8 cellular contexts compared by ENCODE assay signal in the genomic region with DNA sequence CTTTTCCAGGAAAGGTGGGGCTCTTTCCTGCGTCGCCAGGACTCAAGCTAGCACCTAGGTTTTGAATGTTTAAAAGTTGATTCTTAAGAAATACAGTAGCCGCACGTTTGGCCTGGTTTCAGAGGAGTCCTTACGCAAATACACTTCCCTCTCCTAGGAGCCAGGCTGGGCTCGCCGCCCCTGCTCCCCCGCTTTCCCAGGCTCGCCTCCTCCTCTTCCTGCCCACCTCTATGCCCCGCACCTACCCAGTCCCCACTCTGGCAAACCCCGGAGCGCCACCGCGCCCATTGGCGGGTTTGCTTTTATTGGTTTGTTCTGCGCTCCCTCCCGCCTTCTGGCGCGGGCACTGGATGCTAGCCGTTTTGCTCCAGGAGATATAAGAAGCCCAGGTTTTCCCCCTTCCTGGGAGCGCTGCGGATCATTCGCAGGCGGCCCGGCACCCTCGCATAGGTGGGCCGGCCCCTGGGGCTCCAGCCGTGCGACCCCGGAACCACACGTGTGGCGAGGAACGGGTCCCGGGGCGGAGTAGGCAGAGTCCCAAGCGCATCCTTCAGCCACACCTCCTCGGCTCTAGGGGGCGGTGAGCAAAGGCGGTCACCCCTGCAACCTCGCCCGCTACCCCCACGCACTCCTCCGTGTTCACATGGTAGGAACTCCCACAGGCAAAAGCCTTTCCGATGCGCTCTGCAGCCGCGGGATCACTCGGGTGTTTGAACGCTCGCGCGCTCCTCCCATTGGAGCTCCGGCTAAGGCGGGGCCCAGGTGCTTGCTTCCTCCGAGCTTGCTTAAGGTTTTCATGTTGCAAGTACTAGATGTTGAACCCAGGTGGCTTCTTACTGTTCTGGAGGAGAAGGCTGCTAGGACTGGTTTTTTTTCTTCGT.
DNase-seq lines count a peak whose midpoint lies in the region; ATAC-seq and TF ChIP-seq lines count a peak whose summit lies in the region.

No MANE protein-coding gene starts in this region.

- DNase-seq in GM06990 (ENCODE audit: extremely low read depth, insufficient read length) (peak; percentile 84), HFF-Myc (ENCODE audit: extremely low read depth, low read depth) (no peak), NCI-H2171 (lab: John Stamatoyannopoulos, UW) (peak; percentile 35), mucosa of gallbladder (ENCODE audit: low spot score) (peak; percentile 60)
- DNase-seq in activated CD4-positive, alpha-beta T cell treated with anti-CD3 and anti-CD28 coated beads, Interleukin-2, amount 50 U/mL, for 1 hour: peak; percentile 69
- DNase-seq in effector CD8-positive, alpha-beta T cell (lab: John Stamatoyannopoulos, UW): peak; percentile 69
- DNase-seq in stimulated activated naive CD8-positive, alpha-beta T cell treated with anti-CD3 and anti-CD28 coated beads, Interleukin-15, Interleukin-2, amounts not matched to agents 100 U/mL and 50 U/mL, for 24 hours: peak; percentile 75

- TF ChIP-seq CTCF in GM06990 (IDR thresholded peaks at IDR 0.05; ENCODE audit: insufficient read depth, low read length, poor library complexity, severe bottlenecking): peak; percentile 47
- TF ChIP-seq CTCF in HFF-Myc (IDR thresholded peaks at IDR 0.05; ENCODE audit: low read depth, low read length, missing control alignments): peak; percentile 19

- ATAC-seq in stimulated activated naive CD8-positive, alpha-beta T cell treated with anti-CD3 and anti-CD28 coated beads, Interleukin-15, Interleukin-2, amounts not matched to agents 100 U/mL and 50 U/mL, for 24 hours: peak; percentile 51
- no peak for ATAC-seq in GM19035 (IDR thresholded peaks at IDR 0.05; ENCODE audit: unreplicated experiment)

- no peaks in the 10 kb centered on the region for H3K27me3 ChIP-seq in GM06990 (replicated peaks; ENCODE audit: control insufficient read depth, insufficient read depth, low read length)

- H3K4me3 ChIP-seq in GM06990 (replicated peaks; ENCODE audit: low read depth, low read length) (peak overlapping the region; percentile 68), HFF-Myc (replicated peaks; ENCODE audit: low read depth, low read length) (peak overlapping the region; percentile 69)

- no peaks in the 10 kb centered on the region for H3K36me3 ChIP-seq in GM06990 (ENCODE audit: control insufficient read depth, insufficient read depth, low read length)
